Comparison of ENCODE assay signal across 1 cellular context in the genomic region with DNA sequence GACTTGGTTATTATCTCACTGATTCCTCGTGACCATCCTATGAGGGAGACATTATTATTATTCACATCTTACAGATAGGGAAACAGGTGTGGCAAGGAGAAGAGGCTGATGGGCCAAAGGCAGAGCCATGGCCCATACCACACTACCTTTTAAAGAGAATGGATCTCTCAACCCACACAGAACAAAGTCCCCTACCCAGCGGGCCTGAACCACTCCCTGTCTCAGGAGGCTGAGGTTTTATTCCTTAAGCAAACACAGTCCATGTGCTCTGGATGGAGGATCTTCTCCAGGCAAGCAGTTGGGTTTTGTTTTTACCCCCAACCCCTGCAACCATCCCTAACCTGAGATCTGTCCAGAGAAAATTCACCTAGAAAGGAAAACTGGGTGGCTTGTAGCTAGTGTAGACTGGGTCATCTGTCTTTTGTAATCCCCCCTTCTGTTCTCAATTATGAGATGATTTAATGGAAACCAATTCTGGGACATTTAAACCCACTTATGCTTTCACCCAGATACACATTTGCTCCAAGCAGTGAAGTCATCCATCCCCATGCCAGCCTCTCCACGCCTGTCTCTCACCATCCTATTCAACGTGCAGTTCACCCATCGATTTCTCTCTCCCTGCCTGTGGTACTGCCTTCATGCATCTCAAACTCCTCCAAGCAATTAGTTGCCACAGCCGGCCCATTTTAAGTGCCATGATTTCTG.
TF ChIP-seq lines count a peak whose summit lies in the region.

No MANE protein-coding gene starts in this region.

TF ChIP-seq in A549, 52 proteins besides CTCF, POLR2A, EP300 and RAD21:
- TF ChIP-seq ESRRA (IDR thresholded peaks at IDR 0.05; ENCODE audit: borderline replicate concordance, low read length) (no peak), RCOR1 (IDR thresholded peaks at IDR 0.05; ENCODE audit: low read depth, low read length) (no peak), CHD4 (IDR thresholded peaks at IDR 0.05; ENCODE audit: borderline replicate concordance) (no peak), EHMT2 (IDR thresholded peaks at IDR 0.05; ENCODE audit: low read depth) (no peak), MAFK (IDR thresholded peaks at IDR 0.05; ENCODE audit: partially characterized antibody) (no peak), TFCP2L1 (CRISPR knock-in tag; IDR thresholded peaks at IDR 0.05) (no peak), RFX5 (IDR thresholded peaks at IDR 0.05) (no peak)
- TF ChIP-seq, protein P1, sequence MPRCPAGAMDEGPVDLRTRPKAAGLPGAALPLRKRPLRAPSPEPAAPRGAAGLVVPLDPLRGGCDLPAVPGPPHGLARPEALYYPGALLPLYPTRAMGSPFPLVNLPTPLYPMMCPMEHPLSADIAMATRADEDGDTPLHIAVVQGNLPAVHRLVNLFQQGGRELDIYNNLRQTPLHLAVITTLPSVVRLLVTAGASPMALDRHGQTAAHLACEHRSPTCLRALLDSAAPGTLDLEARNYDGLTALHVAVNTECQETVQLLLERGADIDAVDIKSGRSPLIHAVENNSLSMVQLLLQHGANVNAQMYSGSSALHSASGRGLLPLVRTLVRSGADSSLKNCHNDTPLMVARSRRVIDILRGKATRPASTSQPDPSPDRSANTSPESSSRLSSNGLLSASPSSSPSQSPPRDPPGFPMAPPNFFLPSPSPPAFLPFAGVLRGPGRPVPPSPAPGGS (IDR thresholded peaks at IDR 0.05), result no peak
